Comparison of ENCODE assay signal across 9 cellular contexts in the genomic region with DNA sequence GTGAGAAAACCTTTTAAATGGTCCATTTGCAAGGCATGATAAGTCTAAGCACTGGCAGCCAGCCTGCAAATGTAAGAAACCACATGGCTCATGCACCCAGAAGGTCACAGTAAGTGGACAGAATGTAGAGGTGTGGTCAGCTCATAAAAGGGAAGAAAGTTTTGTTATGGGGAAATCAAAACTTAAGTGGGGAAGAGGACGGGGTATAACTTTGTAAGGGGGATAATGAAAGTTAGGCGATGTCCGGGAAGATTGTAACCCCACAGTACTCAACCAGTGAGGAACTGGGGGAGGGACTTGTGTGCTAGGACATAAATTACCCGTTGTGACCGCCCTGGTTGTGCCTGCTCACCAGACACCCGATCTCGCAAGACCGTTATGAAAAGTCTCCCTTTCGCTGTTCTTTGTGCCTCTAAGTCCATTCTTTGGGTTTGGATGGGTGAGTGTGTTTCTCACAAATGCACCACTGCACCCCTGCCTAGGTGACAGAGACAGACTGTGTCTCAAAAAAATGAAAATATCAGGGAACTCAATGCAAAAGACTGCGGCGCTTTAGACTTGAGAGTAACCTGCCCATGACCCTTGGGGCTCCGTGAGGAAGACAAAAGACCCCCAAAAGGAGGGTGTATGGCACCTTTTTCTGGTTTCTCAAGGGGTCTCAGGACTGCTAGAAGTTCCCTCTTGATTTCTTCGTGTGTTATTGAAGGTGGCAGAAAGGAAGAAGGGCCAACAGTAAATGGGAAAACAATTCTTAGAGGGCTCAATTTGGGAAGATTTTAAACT. TPM values are rescaled to one million over a fixed set of nuclear protein-coding genes. Genes with fewer than 3 reads are reported as not detected.
DNase-seq lines count a peak whose midpoint lies in the region; ATAC-seq and TF ChIP-seq lines count a peak whose summit lies in the region.
"Had no signal": no experiment of that assay in that cellular context is flagged by ENCODE, and none has a peak within 500 bp of the region (broad histone marks: within the 10 kb centered on the region; RNA-seq: fewer than 3 reads in every experiment).

No MANE protein-coding gene starts in this region.

- H3K27ac ChIP-seq in muscle layer of duodenum (ENCODE audit: low read length) (peak overlapping the region; percentile 74), thoracic aorta (peak overlapping the region in 1 of 2 donors; percentile 2)

- H3K9me3 ChIP-seq in muscle layer of duodenum (ENCODE audit: control insufficient read depth in 1 of 2, low read length in 2 of 2), result no peaks in the 10 kb centered on the region
- H3K9me3 ChIP-seq in thoracic aorta, result no peaks in the 10 kb centered on the region

- no peaks in the 10 kb centered on the region for H3K27me3 ChIP-seq in muscle layer of duodenum (ENCODE audit: low read depth, low read length)
- H3K27me3 ChIP-seq in thoracic aorta (replicated peaks; ENCODE audit: insufficient read depth), result no peaks in the 10 kb centered on the region

- peaks cover 0 to 10% of the 10 kb centered on the region in 2 donors for H3K4me1 ChIP-seq in muscle layer of duodenum (ENCODE audit: control insufficient read depth in 1 of 2, insufficient read depth in 2 of 2, low read length in 2 of 2)
- H3K4me1 ChIP-seq in thoracic aorta (ENCODE audit: control insufficient read depth in 1 of 2, low read depth in 2 of 2), result peaks cover 7 to 12% of the 10 kb centered on the region in 2 donors

- H3K4me3 ChIP-seq in NB4 (ENCODE audit: low read depth, low read length), result peak overlapping the region; percentile 43
- H3K4me3 ChIP-seq in choroid plexus epithelial cell (ENCODE audit: low read depth, low read length), result no peak overlapping the region
- peak overlapping the region in 1 of 2 donors; percentile 23 for H3K4me3 ChIP-seq in muscle layer of duodenum (ENCODE audit: low read depth in 1 of 2, low read length in 2 of 2)
- peak overlapping the region; percentile 46 for H3K4me3 ChIP-seq in thoracic aorta

- no peak for ATAC-seq in thoracic aorta (ENCODE audit: insufficient number of reproducible peaks, low FRiP score, low read depth)

- H3K36me3 ChIP-seq in muscle layer of duodenum (ENCODE audit: control insufficient read depth in 1 of 2, insufficient read depth in 2 of 2, low read length in 2 of 2) (no peaks in the 10 kb centered on the region), thoracic aorta (no peaks in the 10 kb centered on the region)

- no peak for TF ChIP-seq CTCF in NB4 (IDR thresholded peaks at IDR 0.05; ENCODE audit: low read depth, low read length)
- TF ChIP-seq CTCF in choroid plexus epithelial cell (conservative IDR thresholded peaks at IDR 0.05; ENCODE audit: low read depth, low read length), result no peak
- TF ChIP-seq CTCF in thoracic aorta (IDR thresholded peaks at IDR 0.05), result no peak

- TF ChIP-seq POLR2A in NB4 (IDR thresholded peaks at IDR 0.05; ENCODE audit: extremely low read depth, insufficient read length), result no peak

- DNase-seq in NB4 (ENCODE audit: low read depth) (peak; percentile 77), choroid plexus epithelial cell (ENCODE audit: low read depth) (peak; percentile 33), thoracic aorta (ENCODE audit: low spot score) (no peak), AG20443 (ENCODE audit: low spot score) (no peak), AG08396 (ENCODE audit: low spot score) (no peak), kidney glomerular epithelial cell (lab: John Stamatoyannopoulos, UW) (no peak)
- DNase-seq: DMS79 had no signal

RNA-seq across cellular contexts. Expression of a gene that starts 28.6 kb away (rescaled TPM):
- total RNA-seq in thoracic aorta, result 10 to 100 TPM; 37.0 to 55.4 TPM

RNA-seq across cellular contexts. Expression of a gene that starts 55.7 kb away (rescaled TPM):
- total RNA-seq in thoracic aorta, result 1 to 10 TPM; 5.1 to 8.9 TPM
- total RNA-seq: NCI-H460 had no signal

Comparison
In these comparisons a context has a peak if more than half of its experiments do, and no peak if none do; other contexts are left out.
1. DNase-seq: peak in NB4 (single experiment) and choroid plexus epithelial cell (single experiment); none in thoracic aorta (single experiment), AG20443 (single experiment), AG08396 (single experiment) and kidney glomerular epithelial cell (single experiment).